Comparison of ENCODE assay signal across 1 cellular context in the genomic region with DNA sequence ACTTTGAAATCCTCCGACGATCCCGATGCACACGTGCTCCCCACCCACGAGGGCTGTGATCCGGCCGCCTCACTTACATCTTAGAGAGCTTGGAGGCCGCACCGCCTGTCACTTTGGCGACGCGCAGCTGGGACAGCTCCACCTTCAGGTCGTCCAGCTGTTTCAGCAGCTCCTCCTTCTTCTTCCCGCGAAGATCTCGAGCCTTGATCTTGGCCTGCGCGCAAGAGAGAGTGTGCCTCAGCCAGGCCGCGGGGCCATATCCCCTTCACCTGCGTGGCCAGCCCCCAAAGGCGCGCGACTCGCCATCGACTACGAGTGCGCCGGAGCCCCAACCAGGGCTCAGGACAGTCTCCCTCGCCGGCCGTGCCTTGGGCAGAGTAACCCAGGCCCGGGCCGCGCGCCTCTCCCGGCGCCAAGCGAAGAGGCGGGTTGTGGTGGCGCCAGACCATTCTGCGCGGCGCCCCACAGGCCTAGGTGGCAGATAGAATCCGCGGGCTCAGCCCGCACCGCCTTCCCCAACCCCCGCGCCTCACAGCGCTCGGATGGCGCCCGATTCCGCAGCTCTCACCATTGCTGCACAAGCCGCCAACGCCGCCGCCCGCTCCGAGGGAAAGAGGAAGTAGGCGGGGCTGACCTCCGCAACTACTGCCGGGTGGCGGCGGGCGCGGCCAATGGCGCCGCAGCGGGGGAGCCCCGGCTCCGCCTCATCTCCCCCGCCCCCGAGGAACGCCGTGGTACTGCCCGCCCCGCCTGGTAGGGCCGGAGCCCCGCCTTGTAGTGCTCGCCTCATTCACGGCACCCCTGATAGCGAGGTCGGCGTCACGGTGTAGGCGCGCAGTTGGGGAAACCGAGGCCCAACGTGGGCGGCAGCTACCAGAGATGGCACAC.
TF ChIP-seq lines count a peak whose summit lies in the region.

TSS of gene ARPC5L (plus strand) at position 789 of the 888 bp plus-strand sequence. CDS start 7,161 bp downstream, outside the sequence.
TSS of gene RPL35 (minus strand) at position 616 of the 888 bp plus-strand sequence. CDS start at position 571, 45 bp downstream.

TF ChIP-seq in H1, 55 proteins besides CTCF, POLR2A, EP300 and RAD21 (continued from another document):
- TF ChIP-seq ATF3 (IDR thresholded peaks at IDR 0.05; ENCODE audit: insufficient read depth, low read depth, low read length) (no peak), EZH2 (IDR thresholded peaks at IDR 0.05; ENCODE audit: low read depth, low read length, severe bottlenecking) (no peak)
